ENCODE assay signal across 8 cellular contexts in the genomic region with DNA sequence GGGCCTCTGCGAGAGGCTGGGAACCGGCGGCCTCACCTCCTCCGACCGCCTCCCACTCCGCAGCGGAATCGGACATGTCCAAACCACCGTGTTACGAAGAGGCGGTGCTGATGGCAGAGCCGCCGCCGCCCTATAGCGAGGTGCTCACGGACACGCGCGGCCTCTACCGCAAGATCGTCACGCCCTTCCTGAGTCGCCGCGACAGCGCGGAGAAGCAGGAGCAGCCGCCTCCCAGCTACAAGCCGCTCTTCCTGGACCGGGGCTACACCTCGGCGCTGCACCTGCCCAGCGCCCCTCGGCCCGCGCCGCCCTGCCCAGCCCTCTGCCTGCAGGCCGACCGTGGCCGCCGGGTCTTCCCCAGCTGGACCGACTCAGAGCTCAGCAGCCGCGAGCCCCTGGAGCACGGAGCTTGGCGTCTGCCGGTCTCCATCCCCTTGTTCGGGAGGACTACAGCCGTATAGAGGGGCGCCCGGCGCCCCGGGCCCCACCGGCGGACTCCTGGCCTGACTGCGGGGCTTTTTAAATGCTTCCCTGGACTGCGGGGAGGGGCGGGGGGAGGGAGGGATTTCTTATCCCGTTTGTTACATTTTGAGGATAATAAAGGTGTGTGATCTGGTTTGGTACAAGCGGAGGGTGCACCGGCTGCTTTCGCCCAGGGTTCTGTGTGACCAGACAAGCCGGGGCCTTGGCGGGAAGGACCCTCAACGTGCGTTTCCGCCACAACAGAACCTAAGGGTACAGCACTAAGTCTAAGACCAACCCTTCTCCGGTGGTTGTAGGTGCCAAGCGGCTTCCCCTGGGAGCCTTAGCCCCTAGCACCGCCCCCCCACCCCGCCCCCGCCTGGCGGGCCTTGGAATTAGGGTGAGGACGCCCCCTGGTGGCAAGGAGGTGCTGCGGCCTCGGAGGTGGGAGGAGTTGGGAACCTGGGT. TPM values are rescaled to one million over a fixed set of nuclear protein-coding genes. Genes with fewer than 3 reads are reported as not detected.
DNase-seq lines count a peak whose midpoint lies in the region; ATAC-seq and TF ChIP-seq lines count a peak whose summit lies in the region.

No MANE protein-coding gene starts in this region.

- TF ChIP-seq POLR2A in transverse colon (IDR thresholded peaks at IDR 0.05), result no peak

- no peaks in the 10 kb centered on the region for H3K9me3 Mint-ChIP-seq in activated naive CD8-positive, alpha-beta T cell (ENCODE audit: low read depth)

- peaks cover 23% of the 10 kb centered on the region for H3K4me1 Mint-ChIP-seq in activated naive CD8-positive, alpha-beta T cell (ENCODE audit: low read depth)

- intact Hi-C loops in Right ventricle myocardium superior (cut with DNase I), result loop anchor here (2.0 kb wide), 2 partner anchors 45 to 53 kb away; no protein-coding TSS in a partner anchor
- intact Hi-C loops in transverse colon (cut with DNase I; ENCODE audit: low total_unique reads), result loop anchor here (2.0 to 10.0 kb wide), 3 partner anchors 41 to 141 kb away; partner anchors contain the start of genes MXD3 and PDLIM7

- H3K36me3 ChIP-seq in transverse colon, result no peaks in the 10 kb centered on the region

- H3K27me3 Mint-ChIP-seq in activated naive CD8-positive, alpha-beta T cell, result no peaks in the 10 kb centered on the region

- peak; percentile 74 for ATAC-seq in Right ventricle myocardium superior (ENCODE audit: poor library complexity)

- DNase-seq in GDM1 (lab: John Stamatoyannopoulos, UW), result peak; percentile 75
- peak; percentile 78 for DNase-seq in HCEC 1CT
- peak; percentile 92 for DNase-seq in NCI-H1048 (lab: John Stamatoyannopoulos, UW)
- DNase-seq in SKM-1 (lab: John Stamatoyannopoulos, UW; ENCODE audit: unreplicated experiment), result peak; percentile 56
- DNase-seq in Right ventricle myocardium superior, result peak; percentile 95
- peak; percentile 76 for DNase-seq in pons (ENCODE audit: low spot score)
- DNase-seq in transverse colon, result peak; percentile 97

- WGBS in transverse colon (ENCODE audit: low coverage in 1 of 2), 2 donors, result 0% methylated on average over 58 of the region's 76 CpGs; no CpG with 5 or more reads in 1 of the 2 donors

- H3K4me3 Mint-ChIP-seq in activated naive CD8-positive, alpha-beta T cell, result peak overlapping the region; percentile 86

- no peaks in the 10 kb centered on the region for H3K27me3 ChIP-seq in transverse colon

- H3K27ac ChIP-seq in transverse colon, result peak overlapping the region; percentile 76 to 92 (median 88)

- no peak for TF ChIP-seq EP300 in transverse colon (IDR thresholded peaks at IDR 0.05; ENCODE audit: low read depth)

- peak; percentile 76 to 99 (median 97) for TF ChIP-seq CTCF in transverse colon (IDR thresholded peaks at IDR 0.05)

- in situ Hi-C loops in transverse colon (cut with MboI; ENCODE audit: low pct_ligation_motif_present in 1 of 4, low pct_unique_long_range_greater_than_20kb in 1 of 4, low sequenced_read_pairs in 3 of 4), result loop anchor here in 2 of 4 donors (5.0 to 25.0 kb wide), 2 partner anchors 64 to 144 kb away; partner anchors contain the start of genes MXD3 (in 1 of the 2), PRELID1 (in 1 of the 2) and RAB24 (in 1 of the 2)

- peak overlapping the region; percentile 79 for H3K27ac Mint-ChIP-seq in activated naive CD8-positive, alpha-beta T cell

- H3K36me3 Mint-ChIP-seq in activated naive CD8-positive, alpha-beta T cell, result peaks cover 2% of the 10 kb centered on the region

- no peaks in the 10 kb centered on the region for H3K9me3 ChIP-seq in transverse colon

- H3K4me3 ChIP-seq in transverse colon, result peak overlapping the region; percentile 46 to 67 (median 64)

- H3K4me1 ChIP-seq in transverse colon, result peaks cover 10 to 27% (median 24%) of the 10 kb centered on the region in 4 donors

RNA-seq across cellular contexts. Expression of gene PRR7, which starts 9.3 kb away (rescaled TPM):
- total RNA-seq in Right ventricle myocardium superior, result 0.59 TPM
- 1 to 10 TPM in 3 of 4 donors, not detected in 1; 2.1 to 5.0 (median 2.5) TPM for total RNA-seq in transverse colon

RNA-seq across cellular contexts. Expression of gene DBN1, which starts 17.5 kb away (rescaled TPM):
- 24.2 TPM for total RNA-seq in Right ventricle myocardium superior
- total RNA-seq in transverse colon, result 100 to 1,000 TPM in 1 of 4 donors, 10 to 100 TPM in 3; 10.1 to 201 (median 17.4) TPM

RNA-seq across cellular contexts. Expression of gene GRK6, which starts 29.4 kb away (rescaled TPM):
- total RNA-seq in Right ventricle myocardium superior (16.0 TPM), transverse colon (10 to 100 TPM; 21.5 to 40.5 (median 36.4) TPM)

RNA-seq across cellular contexts. Expression of gene PDLIM7, which starts 41.5 kb away (rescaled TPM):
- total RNA-seq in Right ventricle myocardium superior (37.0 TPM), transverse colon (100 to 1,000 TPM in 1 of 4 donors, 10 to 100 TPM in 3; 52.6 to 256 (median 78.6) TPM)

RNA-seq across cellular contexts. Expression of gene F12, which starts 46.6 kb away (rescaled TPM):
- total RNA-seq in Right ventricle myocardium superior (not detected), transverse colon (10 to 100 TPM in 1 of 4 donors, 1 to 10 TPM in 3; 2.6 to 20.1 (median 5.6) TPM)

Comparison
In these comparisons a context has a peak if more than half of its experiments do, and no peak if none do; other contexts are left out.
1. Peak in every context shown above with its lines: DNase-seq, ATAC-seq, H3K4me3 ChIP-seq and H3K27ac ChIP-seq.